Comparison of ENCODE assay signal across 8 cellular contexts in the genomic region with DNA sequence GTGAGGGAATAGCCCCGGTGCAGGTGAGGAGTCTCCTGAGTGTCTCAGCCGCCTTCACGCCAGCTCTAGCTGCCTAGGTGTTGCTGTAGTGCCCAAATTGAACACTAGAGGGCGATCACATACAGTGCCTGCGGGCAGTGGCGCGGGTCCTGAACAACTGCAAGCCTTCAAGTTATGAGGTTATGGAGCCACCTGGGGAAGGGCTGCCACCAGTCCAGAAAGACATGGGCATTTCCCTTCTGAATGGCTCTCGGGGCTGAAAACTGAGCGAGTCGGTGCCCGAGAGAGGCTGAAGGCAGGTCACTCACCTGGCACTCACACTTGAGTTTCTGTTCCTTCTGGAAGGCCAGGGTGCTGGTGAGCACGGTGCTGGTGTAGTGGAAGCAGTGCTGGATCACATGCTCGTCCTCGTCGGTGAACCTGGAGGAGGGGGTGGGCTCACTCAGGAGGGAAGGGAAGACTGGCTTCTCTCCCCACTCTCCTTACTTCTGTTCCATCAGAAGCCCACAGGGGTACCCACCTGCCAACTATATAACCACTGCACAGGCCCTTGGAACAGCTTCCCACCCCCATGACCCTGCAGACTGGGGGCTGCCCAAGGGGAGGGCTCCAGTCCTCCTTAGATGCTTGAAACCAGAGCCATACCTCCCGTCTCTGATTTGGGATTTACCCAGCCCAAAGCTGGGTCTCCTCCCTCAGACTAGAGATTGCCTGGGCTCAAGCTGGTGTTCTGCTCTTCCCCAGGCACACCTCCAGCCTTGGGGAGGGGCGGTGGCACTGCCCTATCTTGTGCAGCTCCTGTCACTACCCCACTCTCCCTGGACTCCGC.
A peak's percentile ranks its signal among the peaks of the same experiment; 100 is the strongest.
DNase-seq lines count a peak whose midpoint lies in the region; ATAC-seq and TF ChIP-seq lines count a peak whose summit lies in the region.

No MANE protein-coding gene starts in this region.

- DNase-seq in H4 (ENCODE audit: low spot score) (peak; percentile 58), NCI-H2196 treated with DMSO at 0.1 percent for 48 hours (lab: John Stamatoyannopoulos, UW; ENCODE audit: unreplicated experiment) (peak; percentile 41), cerebellar cortex (ENCODE audit: low spot score) (peak; percentile 78), left lung (peak; percentile 51 to 82)
- DNase-seq in activated CD4-positive, alpha-beta T cell treated with anti-CD3 and anti-CD28 coated beads for 1 hour, result peak; percentile 34
- peak; percentile 47 for DNase-seq in stimulated activated CD8-positive, alpha-beta memory T cell treated with anti-CD3 and anti-CD28 coated beads, Interleukin-12 subunit alpha, Interleukin-12 subunit beta, amount 100 ng/mL, for 1 hour (ENCODE audit: low read depth)

- no peaks in the 10 kb centered on the region; a peak in 1 of 22 replicates for H3K36me3 ChIP-seq in BLaER1 treated with 17β-estradiol and CSF1 and Interleukin-3, amounts not matched to agents 10 nM and 100 nM
- H3K36me3 ChIP-seq in left lung, result no peaks in the 10 kb centered on the region

- peak; percentile 92 to 96 for TF ChIP-seq CTCF in left lung (IDR thresholded peaks at IDR 0.05)

- peaks cover 22 to 50% (median 43%) of the 10 kb centered on the region in 11 experiments for H3K27me3 ChIP-seq in BLaER1 treated with 17β-estradiol and CSF1 and Interleukin-3, amounts not matched to agents 10 nM and 100 nM
- peaks cover 29 to 80% of the 10 kb centered on the region in 2 donors for H3K27me3 ChIP-seq in left lung

- ATAC-seq in left lung (peak; percentile 84), GM21825 (IDR thresholded peaks at IDR 0.05; ENCODE audit: unreplicated experiment) (no peak)

- peaks cover 0 to 43% (median 13%) of the 10 kb centered on the region in 11 experiments; a peak in 9 of 22 replicates for H4K20me1 ChIP-seq in BLaER1 treated with 17β-estradiol and CSF1 and Interleukin-3, amounts not matched to agents 10 nM and 100 nM

- peak overlapping the region; percentile 77 to 98 (median 93) for H3K4me2 ChIP-seq in BLaER1 treated with 17β-estradiol and CSF1 and Interleukin-3, amounts not matched to agents 10 nM and 100 nM

- H3K9me3 ChIP-seq in BLaER1 treated with 17β-estradiol and CSF1 and Interleukin-3, amounts not matched to agents 10 nM and 100 nM (replicated peaks in 1 of 11), result no peaks in the 10 kb centered on the region
- H3K9me3 ChIP-seq in left lung, result no peaks in the 10 kb centered on the region

- H3K4me1 ChIP-seq in BLaER1 treated with 17β-estradiol and CSF1 and Interleukin-3, amounts not matched to agents 10 nM and 100 nM, result peaks cover 39 to 84% (median 51%) of the 10 kb centered on the region in 10 experiments
- H3K4me1 ChIP-seq in left lung, result peaks cover 6 to 28% of the 10 kb centered on the region in 2 donors

- H3K27ac ChIP-seq in BLaER1 treated with 17β-estradiol and CSF1 and Interleukin-3, amounts not matched to agents 10 nM and 100 nM, result 0 out of 22 replicates have a peak overlapping the region, but pooled peaks of 1 of the 11 experiments have one; percentile 55
- no peak overlapping the region for H3K27ac ChIP-seq in left lung

- intact Hi-C loops in left lung (cut with DNase I), result loop anchor here in 1 of 2 donors (5.0 kb wide), 1 partner anchor 56 kb away; no protein-coding TSS in a partner anchor

- H3K4me3 ChIP-seq in BLaER1 treated with 17β-estradiol and CSF1 and Interleukin-3, amounts not matched to agents 10 nM and 100 nM, result peak overlapping the region in 8 of 10 experiments; percentile 30 to 63 (median 51); a peak in 12 of 20 replicates
- no peak overlapping the region for H3K4me3 ChIP-seq in left lung

- H3K9ac ChIP-seq in BLaER1 treated with 17β-estradiol and CSF1 and Interleukin-3, amounts not matched to agents 10 nM and 100 nM, result peak overlapping the region in 4 of 11 experiments; percentile 19 to 54 (median 48); a peak in 5 of 22 replicates

Comparison
In these comparisons a context has a peak if more than half of its experiments do, and no peak if none do; other contexts are left out.
1. H3K4me3 ChIP-seq: peak in BLaER1 treated with 17β-estradiol and CSF1 and Interleukin-3, amounts not matched to agents 10 nM and 100 nM (8 of 10); none in left lung (0 of 2).
2. Peak in every context shown above with its lines, with median percentiles within 50 percentile points of each other: DNase-seq.